ENCODE assay signal across 1 cellular context in the genomic region with DNA sequence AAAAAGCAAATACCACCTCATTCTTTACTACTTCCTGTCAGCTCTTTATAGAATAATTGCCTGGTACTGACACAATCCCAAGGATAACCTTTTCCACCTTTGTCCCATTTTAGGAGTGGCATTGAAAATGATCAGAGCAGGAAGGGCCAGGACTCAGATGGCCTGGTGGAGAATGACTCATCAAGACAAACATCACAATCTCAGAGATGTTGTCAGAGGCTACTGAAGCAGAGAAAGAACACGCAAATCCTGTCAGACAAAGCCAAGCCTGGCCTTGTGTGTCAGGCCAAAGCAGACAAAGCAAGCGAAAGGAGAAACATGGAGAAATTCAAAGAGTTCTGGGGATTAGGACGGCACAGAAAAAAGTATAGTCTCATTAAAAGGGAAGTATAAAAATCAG.
A peak's percentile ranks its signal among the peaks of the same experiment; 100 is the strongest.
TF ChIP-seq lines count a peak whose summit lies in the region.

No MANE protein-coding gene starts in this region.

TF ChIP-seq in HepG2, 621 proteins besides CTCF, POLR2A, EP300 and RAD21 (continued from another document and continues in another):
- TF ChIP-seq TCF7L2 (IDR thresholded peaks at IDR 0.05; ENCODE audit: low read depth, low read length) (no peak), NFE2 (CRISPR knock-in tag; IDR thresholded peaks at IDR 0.05) (0 out of 2 replicates have a peak, but pooled peaks have one; percentile 28), HMG20B (CRISPR knock-in tag; conservative IDR thresholded peaks at IDR 0.05) (peak; percentile 77), TAF1 (CRISPR knock-in tag; IDR thresholded peaks at IDR 0.05) (peak; percentile 50; the same call in 1 of the 2 replicates), NR1H2 (CRISPR knock-in tag; IDR thresholded peaks at IDR 0.05; ENCODE audit: borderline replicate concordance, low read depth) (no peak), NCOA5 (CRISPR knock-in tag; IDR thresholded peaks at IDR 0.05) (no peak), ZNF33A (CRISPR knock-in tag; IDR thresholded peaks at IDR 0.05; ENCODE audit: borderline replicate concordance) (no peak), ZFP1 (CRISPR knock-in tag; IDR thresholded peaks at IDR 0.05) (no peak), PAWR (CRISPR knock-in tag; IDR thresholded peaks at IDR 0.05; ENCODE audit: borderline replicate concordance) (no peak), NRL (CRISPR knock-in tag; IDR thresholded peaks at IDR 0.05; ENCODE audit: borderline replicate concordance) (no peak), ZNF230 (CRISPR knock-in tag; IDR thresholded peaks at IDR 0.05) (no peak), ZNF496 (CRISPR knock-in tag; IDR thresholded peaks at IDR 0.05; ENCODE audit: insufficient replicate concordance) (no peak), ZNF776 (CRISPR knock-in tag; IDR thresholded peaks at IDR 0.05) (no peak), ZNF749 (CRISPR knock-in tag; IDR thresholded peaks at IDR 0.05; ENCODE audit: borderline replicate concordance) (no peak), ARNT (IDR thresholded peaks at IDR 0.05) (no peak), ETV5 (CRISPR knock-in tag; IDR thresholded peaks at IDR 0.05; ENCODE audit: borderline replicate concordance) (peak; percentile 95), SAFB2 (CRISPR knock-in tag; IDR thresholded peaks at IDR 0.05; ENCODE audit: borderline replicate concordance, low read depth) (no peak), NFKB2 (CRISPR knock-in tag; IDR thresholded peaks at IDR 0.05; ENCODE audit: borderline replicate concordance) (no peak), ZSCAN29 (CRISPR knock-in tag; conservative IDR thresholded peaks at IDR 0.05) (0 out of 2 replicates have a peak, but pooled peaks have one; percentile 57), KLF11 (CRISPR knock-in tag; IDR thresholded peaks at IDR 0.05) (0 out of 2 replicates have a peak, but pooled peaks have one; percentile 70), NFIC (IDR thresholded peaks at IDR 0.05; ENCODE audit: low read length) (peak; percentile 82), SNAPC2 (CRISPR knock-in tag; IDR thresholded peaks at IDR 0.05) (no peak), ATRX (CRISPR knock-in tag; IDR thresholded peaks at IDR 0.05; ENCODE audit: borderline replicate concordance) (no peak), ZNF431 (CRISPR knock-in tag; IDR thresholded peaks at IDR 0.05; ENCODE audit: borderline replicate concordance, low read depth) (no peak), NFIB (CRISPR knock-in tag; IDR thresholded peaks at IDR 0.05; ENCODE audit: borderline replicate concordance) (no peak), PAF1 (CRISPR knock-in tag; IDR thresholded peaks at IDR 0.05) (no peak), ZNF30 (CRISPR knock-in tag; IDR thresholded peaks at IDR 0.05) (no peak), CENPT (CRISPR knock-in tag; IDR thresholded peaks at IDR 0.05; ENCODE audit: low read depth) (no peak), ERF (CRISPR knock-in tag; IDR thresholded peaks at IDR 0.05) (peak; percentile 89), ZC3H13 (CRISPR knock-in tag; IDR thresholded peaks at IDR 0.05) (no peak), EHMT2 (IDR thresholded peaks at IDR 0.05; ENCODE audit: borderline replicate concordance, low read depth, low read length) (no peak; the same call in 1 of the 2 replicates), SIN3B (IDR thresholded peaks at IDR 0.05; ENCODE audit: low read length) (no peak), CHD2 (IDR thresholded peaks at IDR 0.05; ENCODE audit: low read depth, low read length) (no peak), ZNF460 (CRISPR knock-in tag; IDR thresholded peaks at IDR 0.05; ENCODE audit: borderline replicate concordance) (no peak), ZNF274 (CRISPR knock-in tag; IDR thresholded peaks at IDR 0.05) (no peak)
- TF ChIP-seq, protein P1, sequence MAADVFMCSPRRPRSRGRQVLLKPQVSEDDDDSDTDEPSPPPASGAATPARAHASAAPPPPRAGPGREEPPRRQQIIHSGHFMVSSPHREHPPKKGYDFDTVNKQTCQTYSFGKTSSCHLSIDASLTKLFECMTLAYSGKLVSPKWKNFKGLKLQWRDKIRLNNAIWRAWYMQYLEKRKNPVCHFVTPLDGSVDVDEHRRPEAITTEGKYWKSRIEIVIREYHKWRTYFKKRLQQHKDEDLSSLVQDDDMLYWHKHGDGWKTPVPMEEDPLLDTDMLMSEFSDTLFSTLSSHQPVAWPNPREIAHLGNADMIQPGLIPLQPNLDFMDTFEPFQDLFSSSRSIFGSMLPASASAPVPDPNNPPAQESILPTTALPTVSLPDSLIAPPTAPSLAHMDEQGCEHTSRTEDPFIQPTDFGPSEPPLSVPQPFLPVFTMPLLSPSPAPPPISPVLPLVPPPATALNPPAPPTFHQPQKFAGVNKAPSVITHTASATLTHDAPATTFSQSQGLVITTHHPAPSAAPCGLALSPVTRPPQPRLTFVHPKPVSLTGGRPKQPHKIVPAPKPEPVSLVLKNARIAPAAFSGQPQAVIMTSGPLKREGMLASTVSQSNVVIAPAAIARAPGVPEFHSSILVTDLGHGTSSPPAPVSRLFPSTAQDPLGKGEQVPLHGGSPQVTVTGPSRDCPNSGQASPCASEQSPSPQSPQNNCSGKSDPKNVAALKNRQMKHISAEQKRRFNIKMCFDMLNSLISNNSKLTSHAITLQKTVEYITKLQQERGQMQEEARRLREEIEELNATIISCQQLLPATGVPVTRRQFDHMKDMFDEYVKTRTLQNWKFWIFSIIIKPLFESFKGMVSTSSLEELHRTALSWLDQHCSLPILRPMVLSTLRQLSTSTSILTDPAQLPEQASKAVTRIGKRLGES (CRISPR knock-in tag; IDR thresholded peaks at IDR 0.05; ENCODE audit: borderline replicate concordance) = no peak
- TF ChIP-seq, protein P2, sequence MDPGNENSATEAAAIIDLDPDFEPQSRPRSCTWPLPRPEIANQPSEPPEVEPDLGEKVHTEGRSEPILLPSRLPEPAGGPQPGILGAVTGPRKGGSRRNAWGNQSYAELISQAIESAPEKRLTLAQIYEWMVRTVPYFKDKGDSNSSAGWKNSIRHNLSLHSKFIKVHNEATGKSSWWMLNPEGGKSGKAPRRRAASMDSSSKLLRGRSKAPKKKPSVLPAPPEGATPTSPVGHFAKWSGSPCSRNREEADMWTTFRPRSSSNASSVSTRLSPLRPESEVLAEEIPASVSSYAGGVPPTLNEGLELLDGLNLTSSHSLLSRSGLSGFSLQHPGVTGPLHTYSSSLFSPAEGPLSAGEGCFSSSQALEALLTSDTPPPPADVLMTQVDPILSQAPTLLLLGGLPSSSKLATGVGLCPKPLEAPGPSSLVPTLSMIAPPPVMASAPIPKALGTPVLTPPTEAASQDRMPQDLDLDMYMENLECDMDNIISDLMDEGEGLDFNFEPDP (CRISPR knock-in tag; conservative IDR thresholded peaks at IDR 0.05) = no peak
- TF ChIP-seq, protein P3, sequence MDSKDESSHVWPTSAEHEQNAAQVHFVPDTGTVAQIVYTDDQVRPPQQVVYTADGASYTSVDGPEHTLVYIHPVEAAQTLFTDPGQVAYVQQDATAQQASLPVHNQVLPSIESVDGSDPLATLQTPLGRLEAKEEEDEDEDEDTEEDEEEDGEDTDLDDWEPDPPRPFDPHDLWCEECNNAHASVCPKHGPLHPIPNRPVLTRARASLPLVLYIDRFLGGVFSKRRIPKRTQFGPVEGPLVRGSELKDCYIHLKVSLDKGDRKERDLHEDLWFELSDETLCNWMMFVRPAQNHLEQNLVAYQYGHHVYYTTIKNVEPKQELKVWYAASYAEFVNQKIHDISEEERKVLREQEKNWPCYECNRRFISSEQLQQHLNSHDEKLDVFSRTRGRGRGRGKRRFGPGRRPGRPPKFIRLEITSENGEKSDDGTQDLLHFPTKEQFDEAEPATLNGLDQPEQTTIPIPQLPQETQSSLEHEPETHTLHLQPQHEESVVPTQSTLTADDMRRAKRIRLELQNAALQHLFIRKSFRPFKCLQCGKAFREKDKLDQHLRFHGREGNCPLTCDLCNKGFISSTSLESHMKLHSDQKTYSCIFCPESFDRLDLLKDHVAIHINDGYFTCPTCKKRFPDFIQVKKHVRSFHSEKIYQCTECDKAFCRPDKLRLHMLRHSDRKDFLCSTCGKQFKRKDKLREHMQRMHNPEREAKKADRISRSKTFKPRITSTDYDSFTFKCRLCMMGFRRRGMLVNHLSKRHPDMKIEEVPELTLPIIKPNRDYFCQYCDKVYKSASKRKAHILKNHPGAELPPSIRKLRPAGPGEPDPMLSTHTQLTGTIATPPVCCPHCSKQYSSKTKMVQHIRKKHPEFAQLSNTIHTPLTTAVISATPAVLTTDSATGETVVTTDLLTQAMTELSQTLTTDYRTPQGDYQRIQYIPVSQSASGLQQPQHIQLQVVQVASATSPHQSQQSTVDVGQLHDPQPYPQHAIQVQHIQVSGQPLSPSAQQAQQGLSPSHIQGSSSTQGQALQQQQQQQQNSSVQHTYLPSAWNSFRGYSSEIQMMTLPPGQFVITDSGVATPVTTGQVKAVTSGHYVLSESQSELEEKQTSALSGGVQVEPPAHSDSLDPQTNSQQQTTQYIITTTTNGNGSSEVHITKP (CRISPR knock-in tag; IDR thresholded peaks at IDR 0.05; ENCODE audit: low read depth) = no peak
- TF ChIP-seq, protein P4, sequence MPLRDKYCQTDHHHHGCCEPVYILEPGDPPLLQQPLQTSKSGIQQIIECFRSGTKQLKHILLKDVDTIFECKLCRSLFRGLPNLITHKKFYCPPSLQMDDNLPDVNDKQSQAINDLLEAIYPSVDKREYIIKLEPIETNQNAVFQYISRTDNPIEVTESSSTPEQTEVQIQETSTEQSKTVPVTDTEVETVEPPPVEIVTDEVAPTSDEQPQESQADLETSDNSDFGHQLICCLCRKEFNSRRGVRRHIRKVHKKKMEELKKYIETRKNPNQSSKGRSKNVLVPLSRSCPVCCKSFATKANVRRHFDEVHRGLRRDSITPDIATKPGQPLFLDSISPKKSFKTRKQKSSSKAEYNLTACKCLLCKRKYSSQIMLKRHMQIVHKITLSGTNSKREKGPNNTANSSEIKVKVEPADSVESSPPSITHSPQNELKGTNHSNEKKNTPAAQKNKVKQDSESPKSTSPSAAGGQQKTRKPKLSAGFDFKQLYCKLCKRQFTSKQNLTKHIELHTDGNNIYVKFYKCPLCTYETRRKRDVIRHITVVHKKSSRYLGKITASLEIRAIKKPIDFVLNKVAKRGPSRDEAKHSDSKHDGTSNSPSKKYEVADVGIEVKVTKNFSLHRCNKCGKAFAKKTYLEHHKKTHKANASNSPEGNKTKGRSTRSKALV (CRISPR knock-in tag; IDR thresholded peaks at IDR 0.05) = no peak
- TF ChIP-seq, protein P5, sequence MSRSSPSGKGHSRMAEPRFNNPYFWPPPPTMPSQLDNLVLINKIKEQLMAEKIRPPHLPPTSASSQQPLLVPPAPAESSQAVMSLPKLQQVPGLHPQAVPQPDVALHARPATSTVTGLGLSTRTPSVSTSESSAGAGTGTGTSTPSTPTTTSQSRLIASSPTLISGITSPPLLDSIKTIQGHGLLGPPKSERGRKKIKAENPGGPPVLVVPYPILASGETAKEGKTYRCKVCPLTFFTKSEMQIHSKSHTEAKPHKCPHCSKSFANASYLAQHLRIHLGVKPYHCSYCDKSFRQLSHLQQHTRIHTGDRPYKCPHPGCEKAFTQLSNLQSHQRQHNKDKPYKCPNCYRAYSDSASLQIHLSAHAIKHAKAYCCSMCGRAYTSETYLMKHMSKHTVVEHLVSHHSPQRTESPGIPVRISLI (CRISPR knock-in tag; IDR thresholded peaks at IDR 0.05; ENCODE audit: borderline replicate concordance) = no peak
- TF ChIP-seq, protein P6, sequence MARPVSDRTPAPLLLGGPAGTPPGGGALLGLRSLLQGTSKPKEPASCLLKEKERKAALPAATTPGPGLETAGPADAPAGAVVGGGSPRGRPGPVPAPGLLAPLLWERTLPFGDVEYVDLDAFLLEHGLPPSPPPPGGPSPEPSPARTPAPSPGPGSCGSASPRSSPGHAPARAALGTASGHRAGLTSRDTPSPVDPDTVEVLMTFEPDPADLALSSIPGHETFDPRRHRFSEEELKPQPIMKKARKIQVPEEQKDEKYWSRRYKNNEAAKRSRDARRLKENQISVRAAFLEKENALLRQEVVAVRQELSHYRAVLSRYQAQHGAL (CRISPR knock-in tag; IDR thresholded peaks at IDR 0.05; ENCODE audit: not compliant biosample characterization) = no peak
- TF ChIP-seq, protein P7, sequence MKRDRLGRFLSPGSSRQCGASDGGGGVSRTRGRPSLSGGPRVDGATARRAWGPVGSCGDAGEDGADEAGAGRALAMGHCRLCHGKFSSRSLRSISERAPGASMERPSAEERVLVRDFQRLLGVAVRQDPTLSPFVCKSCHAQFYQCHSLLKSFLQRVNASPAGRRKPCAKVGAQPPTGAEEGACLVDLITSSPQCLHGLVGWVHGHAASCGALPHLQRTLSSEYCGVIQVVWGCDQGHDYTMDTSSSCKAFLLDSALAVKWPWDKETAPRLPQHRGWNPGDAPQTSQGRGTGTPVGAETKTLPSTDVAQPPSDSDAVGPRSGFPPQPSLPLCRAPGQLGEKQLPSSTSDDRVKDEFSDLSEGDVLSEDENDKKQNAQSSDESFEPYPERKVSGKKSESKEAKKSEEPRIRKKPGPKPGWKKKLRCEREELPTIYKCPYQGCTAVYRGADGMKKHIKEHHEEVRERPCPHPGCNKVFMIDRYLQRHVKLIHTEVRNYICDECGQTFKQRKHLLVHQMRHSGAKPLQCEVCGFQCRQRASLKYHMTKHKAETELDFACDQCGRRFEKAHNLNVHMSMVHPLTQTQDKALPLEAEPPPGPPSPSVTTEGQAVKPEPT (CRISPR knock-in tag; IDR thresholded peaks at IDR 0.05; ENCODE audit: low read depth) = no peak
- TF ChIP-seq, protein P8, sequence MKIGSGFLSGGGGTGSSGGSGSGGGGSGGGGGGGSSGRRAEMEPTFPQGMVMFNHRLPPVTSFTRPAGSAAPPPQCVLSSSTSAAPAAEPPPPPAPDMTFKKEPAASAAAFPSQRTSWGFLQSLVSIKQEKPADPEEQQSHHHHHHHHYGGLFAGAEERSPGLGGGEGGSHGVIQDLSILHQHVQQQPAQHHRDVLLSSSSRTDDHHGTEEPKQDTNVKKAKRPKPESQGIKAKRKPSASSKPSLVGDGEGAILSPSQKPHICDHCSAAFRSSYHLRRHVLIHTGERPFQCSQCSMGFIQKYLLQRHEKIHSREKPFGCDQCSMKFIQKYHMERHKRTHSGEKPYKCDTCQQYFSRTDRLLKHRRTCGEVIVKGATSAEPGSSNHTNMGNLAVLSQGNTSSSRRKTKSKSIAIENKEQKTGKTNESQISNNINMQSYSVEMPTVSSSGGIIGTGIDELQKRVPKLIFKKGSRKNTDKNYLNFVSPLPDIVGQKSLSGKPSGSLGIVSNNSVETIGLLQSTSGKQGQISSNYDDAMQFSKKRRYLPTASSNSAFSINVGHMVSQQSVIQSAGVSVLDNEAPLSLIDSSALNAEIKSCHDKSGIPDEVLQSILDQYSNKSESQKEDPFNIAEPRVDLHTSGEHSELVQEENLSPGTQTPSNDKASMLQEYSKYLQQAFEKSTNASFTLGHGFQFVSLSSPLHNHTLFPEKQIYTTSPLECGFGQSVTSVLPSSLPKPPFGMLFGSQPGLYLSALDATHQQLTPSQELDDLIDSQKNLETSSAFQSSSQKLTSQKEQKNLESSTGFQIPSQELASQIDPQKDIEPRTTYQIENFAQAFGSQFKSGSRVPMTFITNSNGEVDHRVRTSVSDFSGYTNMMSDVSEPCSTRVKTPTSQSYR (CRISPR knock-in tag; IDR thresholded peaks at IDR 0.05; ENCODE audit: borderline replicate concordance) = no peak; the same call in 1 of the 2 replicates
